Comparison of ENCODE assay signal across 1 cellular context in the genomic region with DNA sequence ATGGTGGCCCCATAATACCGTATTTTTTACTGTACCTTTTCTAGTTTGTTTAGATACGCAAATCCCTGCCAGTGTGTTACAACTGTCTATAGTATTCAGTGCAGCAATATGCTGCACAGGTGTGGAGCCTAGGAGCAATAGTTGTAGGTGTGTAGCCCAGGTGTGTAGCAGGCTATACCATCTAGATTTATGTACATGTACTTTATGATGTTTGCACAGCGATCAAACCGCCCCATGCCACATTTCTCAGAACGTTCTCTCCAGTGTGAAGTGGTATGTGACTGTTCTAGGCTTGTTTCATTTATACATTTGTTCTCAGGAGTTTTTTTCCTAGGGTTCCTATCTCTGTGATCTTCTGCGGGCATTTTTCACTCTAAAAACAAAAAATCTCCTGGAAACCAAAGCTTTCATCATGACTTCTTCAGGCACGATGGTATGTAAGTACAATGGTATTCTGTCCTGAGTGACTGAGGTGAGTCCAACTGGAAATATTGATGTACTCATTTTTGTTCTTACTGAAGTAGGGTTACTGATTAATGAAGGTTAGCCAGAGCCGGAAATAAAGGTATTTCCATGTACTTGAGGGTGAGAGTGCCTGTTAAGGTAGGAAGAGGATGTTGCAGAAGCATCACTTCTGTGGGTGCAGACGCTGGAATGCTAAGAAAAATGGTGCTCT.
TF ChIP-seq lines count a peak whose summit lies in the region.

No MANE protein-coding gene starts in this region.

TF ChIP-seq in WTC11, 78 proteins besides CTCF, POLR2A, EP300 and RAD21 (continued from another document):
- TF ChIP-seq, protein P1, sequence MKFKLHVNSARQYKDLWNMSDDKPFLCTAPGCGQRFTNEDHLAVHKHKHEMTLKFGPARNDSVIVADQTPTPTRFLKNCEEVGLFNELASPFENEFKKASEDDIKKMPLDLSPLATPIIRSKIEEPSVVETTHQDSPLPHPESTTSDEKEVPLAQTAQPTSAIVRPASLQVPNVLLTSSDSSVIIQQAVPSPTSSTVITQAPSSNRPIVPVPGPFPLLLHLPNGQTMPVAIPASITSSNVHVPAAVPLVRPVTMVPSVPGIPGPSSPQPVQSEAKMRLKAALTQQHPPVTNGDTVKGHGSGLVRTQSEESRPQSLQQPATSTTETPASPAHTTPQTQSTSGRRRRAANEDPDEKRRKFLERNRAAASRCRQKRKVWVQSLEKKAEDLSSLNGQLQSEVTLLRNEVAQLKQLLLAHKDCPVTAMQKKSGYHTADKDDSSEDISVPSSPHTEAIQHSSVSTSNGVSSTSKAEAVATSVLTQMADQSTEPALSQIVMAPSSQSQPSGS (CRISPR knock-in tag; IDR thresholded peaks at IDR 0.05; ENCODE audit: borderline replicate concordance, low read depth) = no peak
- TF ChIP-seq MYBL2 (CRISPR knock-in tag; IDR thresholded peaks at IDR 0.05) (no peak), ZNF416 (CRISPR knock-in tag; IDR thresholded peaks at IDR 0.05) (no peak), ETV6 (CRISPR knock-in tag; IDR thresholded peaks at IDR 0.05) (no peak)
TF ChIP-seq in WTC11: peak in this region for 0.
